In the genomic region with DNA sequence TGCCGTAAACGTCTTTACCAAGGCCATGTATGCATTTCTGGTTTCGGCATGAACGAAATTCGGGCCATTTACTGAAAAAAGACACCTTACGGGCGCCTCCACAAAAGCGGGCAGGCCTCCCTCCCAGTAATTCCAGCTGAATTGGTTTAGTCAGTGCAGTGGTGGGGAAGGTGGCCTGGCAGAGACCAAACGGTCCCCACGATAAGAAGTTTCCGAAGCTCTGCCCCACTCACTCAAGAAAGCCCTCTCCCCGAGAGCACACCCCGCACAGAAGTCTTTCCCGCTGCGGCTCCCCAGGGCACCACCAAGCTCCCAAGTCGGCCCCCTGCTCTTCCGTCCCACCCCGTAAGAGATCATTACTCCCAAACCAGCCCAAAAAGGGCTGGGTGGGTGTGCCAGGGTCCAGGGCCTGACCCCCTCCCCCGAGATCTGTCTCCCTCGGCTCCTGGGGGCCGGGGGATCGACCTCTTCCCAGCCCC, we compare ENCODE assay signal across 1 cellular context.
TF ChIP-seq lines count a peak whose summit lies in the region.

No MANE protein-coding gene starts in this region.

TF ChIP-seq in HepG2, 621 proteins besides CTCF, POLR2A, EP300 and RAD21 (continued from another document):
- TF ChIP-seq SNAI1 (CRISPR knock-in tag; IDR thresholded peaks at IDR 0.05; ENCODE audit: borderline replicate concordance) (0 out of 2 replicates have a peak, but pooled peaks have one; percentile 43), NONO (IDR thresholded peaks at IDR 0.05) (no peak), NONO (CRISPR knock-in tag; conservative IDR thresholded peaks at IDR 0.05) (no peak), SP5 (CRISPR knock-in tag; IDR thresholded peaks at IDR 0.05; ENCODE audit: borderline replicate concordance, low read depth) (no peak), MED8 (CRISPR knock-in tag; IDR thresholded peaks at IDR 0.05; ENCODE audit: insufficient replicate concordance) (peak; percentile 24), LCORL (IDR thresholded peaks at IDR 0.05) (no peak), LCORL (CRISPR knock-in tag; IDR thresholded peaks at IDR 0.05) (no peak), ZNF816 (CRISPR knock-in tag; IDR thresholded peaks at IDR 0.05; ENCODE audit: borderline replicate concordance) (0 out of 2 replicates have a peak, but pooled peaks have one; percentile 58), ZNF225 (CRISPR knock-in tag; IDR thresholded peaks at IDR 0.05) (no peak), ARID2 (CRISPR knock-in tag; IDR thresholded peaks at IDR 0.05; ENCODE audit: borderline replicate concordance) (0 out of 2 replicates have a peak, but pooled peaks have one; percentile 54), ZMYM2 (CRISPR knock-in tag; IDR thresholded peaks at IDR 0.05) (no peak), ZNF724P (CRISPR knock-in tag; IDR thresholded peaks at IDR 0.05; ENCODE audit: borderline replicate concordance) (0 out of 2 replicates have a peak, but pooled peaks have one; percentile 34), ZNF605 (CRISPR knock-in tag; IDR thresholded peaks at IDR 0.05) (peak; percentile 85), ZNF850 (CRISPR knock-in tag; conservative IDR thresholded peaks at IDR 0.05) (0 out of 2 replicates have a peak, but pooled peaks have one; percentile 50), MAZ (IDR thresholded peaks at IDR 0.05; ENCODE audit: borderline replicate concordance, low read depth, low read length) (no peak), MAZ (CRISPR knock-in tag; IDR thresholded peaks at IDR 0.05; ENCODE audit: low read depth) (peak; percentile 5; the same call in 1 of the 2 replicates), ZNF264 (CRISPR knock-in tag; IDR thresholded peaks at IDR 0.05) (no peak), NFE2L2 (IDR thresholded peaks at IDR 0.05; ENCODE audit: low read length) (no peak), RARG (CRISPR knock-in tag; IDR thresholded peaks at IDR 0.05; ENCODE audit: low read depth) (no peak), ZNF430 (CRISPR knock-in tag; IDR thresholded peaks at IDR 0.05) (0 out of 2 replicates have a peak, but pooled peaks have one; percentile 24), RBM39 (IDR thresholded peaks at IDR 0.05; ENCODE audit: low read depth, low read length, poor library complexity, severe bottlenecking) (peak; percentile 26), SRSF1 (optimal IDR thresholded peaks at IDR 0.05; ENCODE audit: low read depth, low read length) (peak; percentile 66), HDAC1 (CRISPR knock-in tag; IDR thresholded peaks at IDR 0.05) (0 out of 2 replicates have a peak, but pooled peaks have one; percentile 41), HMG20A (CRISPR knock-in tag; IDR thresholded peaks at IDR 0.05; ENCODE audit: borderline replicate concordance) (no peak), RBFOX2 (IDR thresholded peaks at IDR 0.05; ENCODE audit: low read depth, low read length) (no peak), TBX2 (CRISPR knock-in tag; IDR thresholded peaks at IDR 0.05; ENCODE audit: borderline replicate concordance) (no peak), YY1 (IDR thresholded peaks at IDR 0.05; ENCODE audit: insufficient read depth, insufficient replicate concordance, low read depth, low read length) (no peak)
- TF ChIP-seq, protein P1, sequence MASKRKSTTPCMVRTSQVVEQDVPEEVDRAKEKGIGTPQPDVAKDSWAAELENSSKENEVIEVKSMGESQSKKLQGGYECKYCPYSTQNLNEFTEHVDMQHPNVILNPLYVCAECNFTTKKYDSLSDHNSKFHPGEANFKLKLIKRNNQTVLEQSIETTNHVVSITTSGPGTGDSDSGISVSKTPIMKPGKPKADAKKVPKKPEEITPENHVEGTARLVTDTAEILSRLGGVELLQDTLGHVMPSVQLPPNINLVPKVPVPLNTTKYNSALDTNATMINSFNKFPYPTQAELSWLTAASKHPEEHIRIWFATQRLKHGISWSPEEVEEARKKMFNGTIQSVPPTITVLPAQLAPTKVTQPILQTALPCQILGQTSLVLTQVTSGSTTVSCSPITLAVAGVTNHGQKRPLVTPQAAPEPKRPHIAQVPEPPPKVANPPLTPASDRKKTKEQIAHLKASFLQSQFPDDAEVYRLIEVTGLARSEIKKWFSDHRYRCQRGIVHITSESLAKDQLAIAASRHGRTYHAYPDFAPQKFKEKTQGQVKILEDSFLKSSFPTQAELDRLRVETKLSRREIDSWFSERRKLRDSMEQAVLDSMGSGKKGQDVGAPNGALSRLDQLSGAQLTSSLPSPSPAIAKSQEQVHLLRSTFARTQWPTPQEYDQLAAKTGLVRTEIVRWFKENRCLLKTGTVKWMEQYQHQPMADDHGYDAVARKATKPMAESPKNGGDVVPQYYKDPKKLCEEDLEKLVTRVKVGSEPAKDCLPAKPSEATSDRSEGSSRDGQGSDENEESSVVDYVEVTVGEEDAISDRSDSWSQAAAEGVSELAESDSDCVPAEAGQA (IDR thresholded peaks at IDR 0.05; ENCODE audit: low read depth): no peak
- TF ChIP-seq, protein P1 (CRISPR knock-in tag; IDR thresholded peaks at IDR 0.05; ENCODE audit: borderline replicate concordance): no peak
- TF ChIP-seq, protein P2, sequence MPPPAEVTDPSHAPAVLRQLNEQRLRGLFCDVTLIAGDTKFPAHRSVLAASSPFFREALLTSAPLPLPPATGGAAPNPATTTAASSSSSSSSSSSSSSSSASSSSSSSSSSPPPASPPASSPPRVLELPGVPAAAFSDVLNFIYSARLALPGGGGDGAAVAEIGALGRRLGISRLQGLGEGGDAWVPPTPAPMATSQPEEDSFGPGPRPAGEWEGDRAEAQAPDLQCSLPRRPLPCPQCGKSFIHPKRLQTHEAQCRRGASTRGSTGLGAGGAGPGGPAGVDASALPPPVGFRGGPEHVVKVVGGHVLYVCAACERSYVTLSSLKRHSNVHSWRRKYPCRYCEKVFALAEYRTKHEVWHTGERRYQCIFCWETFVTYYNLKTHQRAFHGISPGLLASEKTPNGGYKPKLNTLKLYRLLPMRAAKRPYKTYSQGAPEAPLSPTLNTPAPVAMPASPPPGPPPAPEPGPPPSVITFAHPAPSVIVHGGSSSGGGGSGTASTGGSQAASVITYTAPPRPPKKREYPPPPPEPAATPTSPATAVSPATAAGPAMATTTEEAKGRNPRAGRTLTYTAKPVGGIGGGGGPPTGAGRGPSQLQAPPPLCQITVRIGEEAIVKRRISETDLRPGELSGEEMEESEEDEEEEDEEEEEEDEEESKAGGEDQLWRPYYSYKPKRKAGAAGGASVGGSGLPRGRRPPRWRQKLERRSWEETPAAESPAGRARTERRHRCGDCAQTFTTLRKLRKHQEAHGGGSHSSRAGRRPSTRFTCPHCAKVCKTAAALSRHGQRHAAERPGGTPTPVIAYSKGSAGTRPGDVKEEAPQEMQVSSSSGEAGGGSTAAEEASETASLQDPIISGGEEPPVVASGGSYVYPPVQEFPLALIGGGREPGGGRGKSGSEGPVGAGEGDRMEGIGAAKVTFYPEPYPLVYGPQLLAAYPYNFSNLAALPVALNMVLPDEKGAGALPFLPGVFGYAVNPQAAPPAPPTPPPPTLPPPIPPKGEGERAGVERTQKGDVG (CRISPR knock-in tag; IDR thresholded peaks at IDR 0.05; ENCODE audit: borderline replicate concordance): no peak
- TF ChIP-seq, protein P3, sequence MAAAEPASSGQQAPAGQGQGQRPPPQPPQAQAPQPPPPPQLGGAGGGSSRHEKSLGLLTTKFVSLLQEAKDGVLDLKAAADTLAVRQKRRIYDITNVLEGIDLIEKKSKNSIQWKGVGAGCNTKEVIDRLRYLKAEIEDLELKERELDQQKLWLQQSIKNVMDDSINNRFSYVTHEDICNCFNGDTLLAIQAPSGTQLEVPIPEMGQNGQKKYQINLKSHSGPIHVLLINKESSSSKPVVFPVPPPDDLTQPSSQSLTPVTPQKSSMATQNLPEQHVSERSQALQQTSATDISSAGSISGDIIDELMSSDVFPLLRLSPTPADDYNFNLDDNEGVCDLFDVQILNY (CRISPR knock-in tag; conservative IDR thresholded peaks at IDR 0.05): no peak
- TF ChIP-seq, protein P4, sequence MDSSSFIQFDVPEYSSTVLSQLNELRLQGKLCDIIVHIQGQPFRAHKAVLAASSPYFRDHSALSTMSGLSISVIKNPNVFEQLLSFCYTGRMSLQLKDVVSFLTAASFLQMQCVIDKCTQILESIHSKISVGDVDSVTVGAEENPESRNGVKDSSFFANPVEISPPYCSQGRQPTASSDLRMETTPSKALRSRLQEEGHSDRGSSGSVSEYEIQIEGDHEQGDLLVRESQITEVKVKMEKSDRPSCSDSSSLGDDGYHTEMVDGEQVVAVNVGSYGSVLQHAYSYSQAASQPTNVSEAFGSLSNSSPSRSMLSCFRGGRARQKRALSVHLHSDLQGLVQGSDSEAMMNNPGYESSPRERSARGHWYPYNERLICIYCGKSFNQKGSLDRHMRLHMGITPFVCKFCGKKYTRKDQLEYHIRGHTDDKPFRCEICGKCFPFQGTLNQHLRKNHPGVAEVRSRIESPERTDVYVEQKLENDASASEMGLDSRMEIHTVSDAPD (CRISPR knock-in tag; IDR thresholded peaks at IDR 0.05): 0 out of 2 replicates have a peak, but pooled peaks have one; percentile 15
- TF ChIP-seq, protein P5, sequence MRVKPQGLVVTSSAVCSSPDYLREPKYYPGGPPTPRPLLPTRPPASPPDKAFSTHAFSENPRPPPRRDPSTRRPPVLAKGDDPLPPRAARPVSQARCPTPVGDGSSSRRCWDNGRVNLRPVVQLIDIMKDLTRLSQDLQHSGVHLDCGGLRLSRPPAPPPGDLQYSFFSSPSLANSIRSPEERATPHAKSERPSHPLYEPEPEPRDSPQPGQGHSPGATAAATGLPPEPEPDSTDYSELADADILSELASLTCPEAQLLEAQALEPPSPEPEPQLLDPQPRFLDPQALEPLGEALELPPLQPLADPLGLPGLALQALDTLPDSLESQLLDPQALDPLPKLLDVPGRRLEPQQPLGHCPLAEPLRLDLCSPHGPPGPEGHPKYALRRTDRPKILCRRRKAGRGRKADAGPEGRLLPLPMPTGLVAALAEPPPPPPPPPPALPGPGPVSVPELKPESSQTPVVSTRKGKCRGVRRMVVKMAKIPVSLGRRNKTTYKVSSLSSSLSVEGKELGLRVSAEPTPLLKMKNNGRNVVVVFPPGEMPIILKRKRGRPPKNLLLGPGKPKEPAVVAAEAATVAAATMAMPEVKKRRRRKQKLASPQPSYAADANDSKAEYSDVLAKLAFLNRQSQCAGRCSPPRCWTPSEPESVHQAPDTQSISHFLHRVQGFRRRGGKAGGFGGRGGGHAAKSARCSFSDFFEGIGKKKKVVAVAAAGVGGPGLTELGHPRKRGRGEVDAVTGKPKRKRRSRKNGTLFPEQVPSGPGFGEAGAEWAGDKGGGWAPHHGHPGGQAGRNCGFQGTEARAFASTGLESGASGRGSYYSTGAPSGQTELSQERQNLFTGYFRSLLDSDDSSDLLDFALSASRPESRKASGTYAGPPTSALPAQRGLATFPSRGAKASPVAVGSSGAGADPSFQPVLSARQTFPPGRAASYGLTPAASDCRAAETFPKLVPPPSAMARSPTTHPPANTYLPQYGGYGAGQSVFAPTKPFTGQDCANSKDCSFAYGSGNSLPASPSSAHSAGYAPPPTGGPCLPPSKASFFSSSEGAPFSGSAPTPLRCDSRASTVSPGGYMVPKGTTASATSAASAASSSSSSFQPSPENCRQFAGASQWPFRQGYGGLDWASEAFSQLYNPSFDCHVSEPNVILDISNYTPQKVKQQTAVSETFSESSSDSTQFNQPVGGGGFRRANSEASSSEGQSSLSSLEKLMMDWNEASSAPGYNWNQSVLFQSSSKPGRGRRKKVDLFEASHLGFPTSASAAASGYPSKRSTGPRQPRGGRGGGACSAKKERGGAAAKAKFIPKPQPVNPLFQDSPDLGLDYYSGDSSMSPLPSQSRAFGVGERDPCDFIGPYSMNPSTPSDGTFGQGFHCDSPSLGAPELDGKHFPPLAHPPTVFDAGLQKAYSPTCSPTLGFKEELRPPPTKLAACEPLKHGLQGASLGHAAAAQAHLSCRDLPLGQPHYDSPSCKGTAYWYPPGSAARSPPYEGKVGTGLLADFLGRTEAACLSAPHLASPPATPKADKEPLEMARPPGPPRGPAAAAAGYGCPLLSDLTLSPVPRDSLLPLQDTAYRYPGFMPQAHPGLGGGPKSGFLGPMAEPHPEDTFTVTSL (CRISPR knock-in tag; IDR thresholded peaks at IDR 0.05; ENCODE audit: borderline replicate concordance): 0 out of 2 replicates have a peak, but pooled peaks have one; percentile 46
- TF ChIP-seq, protein P6, sequence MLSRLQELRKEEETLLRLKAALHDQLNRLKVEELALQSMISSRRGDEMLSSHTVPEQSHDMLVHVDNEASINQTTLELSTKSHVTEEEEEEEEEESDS (CRISPR knock-in tag; IDR thresholded peaks at IDR 0.05; ENCODE audit: borderline replicate concordance): no peak
- TF ChIP-seq, protein P7, sequence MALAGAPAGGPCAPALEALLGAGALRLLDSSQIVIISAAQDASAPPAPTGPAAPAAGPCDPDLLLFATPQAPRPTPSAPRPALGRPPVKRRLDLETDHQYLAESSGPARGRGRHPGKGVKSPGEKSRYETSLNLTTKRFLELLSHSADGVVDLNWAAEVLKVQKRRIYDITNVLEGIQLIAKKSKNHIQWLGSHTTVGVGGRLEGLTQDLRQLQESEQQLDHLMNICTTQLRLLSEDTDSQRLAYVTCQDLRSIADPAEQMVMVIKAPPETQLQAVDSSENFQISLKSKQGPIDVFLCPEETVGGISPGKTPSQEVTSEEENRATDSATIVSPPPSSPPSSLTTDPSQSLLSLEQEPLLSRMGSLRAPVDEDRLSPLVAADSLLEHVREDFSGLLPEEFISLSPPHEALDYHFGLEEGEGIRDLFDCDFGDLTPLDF (CRISPR knock-in tag; IDR thresholded peaks at IDR 0.05): no peak
- TF ChIP-seq, protein P8, sequence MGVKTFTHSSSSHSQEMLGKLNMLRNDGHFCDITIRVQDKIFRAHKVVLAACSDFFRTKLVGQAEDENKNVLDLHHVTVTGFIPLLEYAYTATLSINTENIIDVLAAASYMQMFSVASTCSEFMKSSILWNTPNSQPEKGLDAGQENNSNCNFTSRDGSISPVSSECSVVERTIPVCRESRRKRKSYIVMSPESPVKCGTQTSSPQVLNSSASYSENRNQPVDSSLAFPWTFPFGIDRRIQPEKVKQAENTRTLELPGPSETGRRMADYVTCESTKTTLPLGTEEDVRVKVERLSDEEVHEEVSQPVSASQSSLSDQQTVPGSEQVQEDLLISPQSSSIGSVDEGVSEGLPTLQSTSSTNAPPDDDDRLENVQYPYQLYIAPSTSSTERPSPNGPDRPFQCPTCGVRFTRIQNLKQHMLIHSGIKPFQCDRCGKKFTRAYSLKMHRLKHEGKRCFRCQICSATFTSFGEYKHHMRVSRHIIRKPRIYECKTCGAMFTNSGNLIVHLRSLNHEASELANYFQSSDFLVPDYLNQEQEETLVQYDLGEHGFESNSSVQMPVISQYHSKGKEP (CRISPR knock-in tag; IDR thresholded peaks at IDR 0.05): no peak
